ENCODE assay signal across 22 cellular contexts in the genomic region with DNA sequence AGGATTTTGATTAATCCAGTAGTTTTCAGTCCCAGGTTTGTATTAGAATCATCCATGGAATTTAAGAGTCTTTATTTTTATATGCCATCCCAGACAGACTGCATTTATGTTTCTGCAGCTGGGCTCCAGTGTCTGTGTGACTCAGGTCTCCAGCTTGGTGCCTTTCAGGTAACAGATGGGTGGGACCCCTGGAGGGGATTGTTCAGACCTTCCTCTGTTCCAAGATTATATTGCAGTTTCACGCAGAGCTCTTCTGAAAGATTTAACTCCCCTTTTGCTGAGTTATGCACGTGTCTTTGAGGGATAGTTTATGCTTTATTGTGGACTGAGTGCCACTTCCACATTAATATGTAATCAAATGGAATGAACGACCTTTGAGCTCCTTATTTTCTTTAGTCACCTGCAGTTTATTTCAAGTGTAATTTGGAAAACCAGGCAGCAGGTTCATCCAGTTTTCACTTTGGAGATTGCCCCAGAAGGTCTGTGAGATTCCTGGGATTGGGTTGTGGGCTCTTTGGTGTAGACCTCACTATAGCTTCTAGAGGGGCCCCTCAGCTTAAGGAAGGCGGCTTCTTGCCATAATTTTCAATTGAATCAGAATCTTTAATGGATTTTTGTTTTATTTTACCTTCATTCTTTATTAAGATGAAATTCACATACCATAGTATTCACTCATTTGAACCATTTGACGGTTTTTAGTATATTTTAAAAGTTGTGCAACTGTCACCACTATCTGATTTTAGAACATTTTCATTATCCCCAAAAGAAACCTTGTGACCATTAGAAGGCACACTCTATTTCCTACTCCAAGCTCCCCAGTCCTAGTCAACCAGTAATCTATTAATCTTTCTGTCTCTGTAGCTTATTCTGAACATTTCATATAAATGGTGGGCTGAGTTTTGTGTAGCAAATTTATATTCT.
A peak's percentile ranks its signal among the peaks of the same experiment; 100 is the strongest.
DNase-seq lines count a peak whose midpoint lies in the region; ATAC-seq, FAIRE-seq and TF ChIP-seq lines count a peak whose summit lies in the region.
"Had no signal": no experiment of that assay in that cellular context is flagged by ENCODE, and none has a peak within 500 bp of the region (broad histone marks: within the 10 kb centered on the region; RNA-seq: fewer than 3 reads in every experiment).

No MANE protein-coding gene starts in this region.

- no peaks in the 10 kb centered on the region for H4K20me1 ChIP-seq in K562 (replicated peaks; ENCODE audit: control insufficient read depth, insufficient read depth, low read length)

- H3K4me3 ChIP-seq in K562 (no peak overlapping the region), right lobe of liver (no peak overlapping the region), aorta (ENCODE audit: low read length in 2 of 2) (no peak overlapping the region)
- H3K4me3 ChIP-seq: right atrium auricular region, SK-N-MC had no signal

- TF ChIP-seq EP300 in Ishikawa (IDR thresholded peaks at IDR 0.05; ENCODE audit: borderline replicate concordance) (peak; percentile 79), K562 (IDR thresholded peaks at IDR 0.05; ENCODE audit: low read length) (no peak)

- H3K36me3 ChIP-seq in K562 (ENCODE audit: control insufficient read depth, insufficient read depth, low read length) (no peaks in the 10 kb centered on the region), right lobe of liver (peaks cover 0 to 4% (median 0%) of the 10 kb centered on the region in 4 donors), aorta (ENCODE audit: control insufficient read depth in 1 of 2, insufficient read depth in 2 of 2, low read length in 1 of 2) (peaks cover 0 to 3% of the 10 kb centered on the region in 2 donors)

- H3K27me3 ChIP-seq in K562 (ENCODE audit: control insufficient read depth in 2 of 2, insufficient read depth in 2 of 2, low read length in 2 of 2) (peaks cover 25 to 49% of the 10 kb centered on the region in 2 experiments; a peak in 4 of 5 replicates), right lobe of liver (no peaks in the 10 kb centered on the region), aorta (ENCODE audit: control insufficient read depth in 1 of 2, insufficient read depth in 2 of 2, low read length in 1 of 2) (no peaks in the 10 kb centered on the region)
- H3K27me3 ChIP-seq: right atrium auricular region had no signal

- H3K9me3 ChIP-seq in K562 (replicated peaks; ENCODE audit: control insufficient read depth, insufficient read depth, low read depth, low read length) (no peaks in the 10 kb centered on the region), right lobe of liver (no peaks in the 10 kb centered on the region), aorta (ENCODE audit: control insufficient read depth, low read length) (no peaks in the 10 kb centered on the region)
- H3K9me3 ChIP-seq: right atrium auricular region had no signal

- H3K9ac ChIP-seq in K562 (ENCODE audit: insufficient read depth in 1 of 2, low read depth in 2 of 2, low read length in 2 of 2): no peak overlapping the region

- H3K36me3 Mint-ChIP-seq in progenitor cell of endocrine pancreas (ENCODE audit: insufficient read depth) (peaks cover 6% of the 10 kb centered on the region), HFFc6 (ENCODE audit: low read depth) (peaks cover 21% of the 10 kb centered on the region)
- H3K36me3 Mint-ChIP-seq: activated CD4-positive, alpha-beta memory T cell treated with anti-CD3 and anti-CD28 coated beads for 36 hours; CD4-positive, alpha-beta memory T cell had no signal

- 19% methylated on average over 5 of the region's 5 CpGs for WGBS in K562 (ENCODE audit: insufficient coverage, low coverage, missing lambda C conversion rate)
- WGBS in right lobe of liver (ENCODE audit: insufficient coverage, low coverage, low lambda C conversion rate, missing lambda C conversion rate): 56% methylated on average over 5 of the region's 5 CpGs
- 87 to 89% methylated on average over 5 of the region's 5 CpGs for WGBS in aorta, 2 donors

- H3K4me2 ChIP-seq in K562 (ENCODE audit: insufficient read depth, low read length): no peak overlapping the region

- in situ Hi-C loops in K562 (cut with MboI): no loop called here

- TF ChIP-seq CTCF in K562 (IDR thresholded peaks at IDR 0.05 in 2 of 3, conservative IDR thresholded peaks at IDR 0.05 in 1 of 3; ENCODE audit: insufficient read depth in 2 of 3, low read depth in 1 of 3, low read length in 3 of 3): no peak
- TF ChIP-seq CTCF in right lobe of liver (IDR thresholded peaks at IDR 0.05): no peak
- no peak for TF ChIP-seq CTCF in progenitor cell of endocrine pancreas (IDR thresholded peaks at IDR 0.05; ENCODE audit: unreplicated experiment)
- no peak for TF ChIP-seq CTCF in HFFc6 (IDR thresholded peaks at IDR 0.05)

- no peak overlapping the region for H2AFZ ChIP-seq in K562 (ENCODE audit: low read depth, low read length)

- H3K4me1 Mint-ChIP-seq in progenitor cell of endocrine pancreas (ENCODE audit: low read depth) (peaks cover 36% of the 10 kb centered on the region), HFFc6 (ENCODE audit: low read depth) (peaks cover 22% of the 10 kb centered on the region)

- H3K9me3 Mint-ChIP-seq in progenitor cell of endocrine pancreas (ENCODE audit: low read depth) (no peaks in the 10 kb centered on the region), HFFc6 (no peaks in the 10 kb centered on the region)
- H3K9me3 Mint-ChIP-seq: activated CD4-positive, alpha-beta memory T cell treated with anti-CD3 and anti-CD28 coated beads for 36 hours; CD4-positive, alpha-beta memory T cell; T-helper 2 cell treated with Interferon-gamma antibody and Interleukin-4, amounts not matched to agents 5 μg/mL and 100 μg/mL, for 36 hours had no signal

- H3K79me2 ChIP-seq in K562 (ENCODE audit: control insufficient read depth, insufficient read depth, low read length): no peaks in the 10 kb centered on the region

- ATAC-seq in K562 (no peak), right lobe of liver (peak; percentile 54 to 75 (median 68)), aorta (ENCODE audit: low FRiP score) (no peak)

- no peak for DNase-seq in K562 (ENCODE audit: extremely low read depth in 1 of 4, low spot score in 3 of 4)
- no peak for DNase-seq in right lobe of liver
- no peak for DNase-seq in progenitor cell of endocrine pancreas (ENCODE audit: low spot score, unreplicated experiment)
- DNase-seq in stimulated activated naive CD4-positive, alpha-beta T cell treated with Interleukin-2 at 50 U/mL for 16 hours (lab: John Stamatoyannopoulos, UW): no peak
- no peak for DNase-seq in HFFc6
- no peak for DNase-seq in aorta
- DNase-seq in COR-L47 (lab: John Stamatoyannopoulos, UW): no peak
- DNase-seq: activated CD4-positive, alpha-beta memory T cell treated with anti-CD3 and anti-CD28 coated beads for 36 hours; activated naive CD4-positive, alpha-beta T cell; anterior cingulate cortex; CD4-positive, alpha-beta memory T cell; cerebellar nuclear complex; effector CD8-positive, alpha-beta T cell; GOT3; KG1; left cardiac atrium; NK-92 treated with Interleukin-12 subunit alpha and Interleukin-12 subunit beta, amount 100 ng/mL, for 24 hours had no signal

- no peaks in the 10 kb centered on the region for H3K27me3 Mint-ChIP-seq in progenitor cell of endocrine pancreas
- H3K27me3 Mint-ChIP-seq in HFFc6 (ENCODE audit: insufficient read depth): no peaks in the 10 kb centered on the region

- TF ChIP-seq POLR2A in K562 (conservative IDR thresholded peaks at IDR 0.05) (no peak), right lobe of liver (IDR thresholded peaks at IDR 0.05) (no peak)

- CTCF ChIA-PET in K562 (lab: Yijun Ruan, JAX; ENCODE audit: low intra/inter-chr PET ratio): interaction anchor here (0.6 to 0.7 kb wide), 2 partner anchors 25 to 203 kb away, joined by 6 to 7 read pairs; no protein-coding TSS in a partner anchor

- H3K4me3 Mint-ChIP-seq in progenitor cell of endocrine pancreas (ENCODE audit: low read depth) (no peak overlapping the region), HFFc6 (no peak overlapping the region)
- H3K4me3 Mint-ChIP-seq: activated CD4-positive, alpha-beta memory T cell treated with anti-CD3 and anti-CD28 coated beads for 36 hours; CD4-positive, alpha-beta memory T cell; T-helper 2 cell treated with Interferon-gamma antibody and Interleukin-4, amounts not matched to agents 5 μg/mL and 100 μg/mL, for 36 hours had no signal

- intact Hi-C loops in K562 (cut with micrococcal nuclease): no loop called here
- intact Hi-C loops in right lobe of liver (cut with DNase I): no loop called here
- intact Hi-C loops in aorta (cut with DNase I): no loop called here

- H3K27ac ChIP-seq in K562 (ENCODE audit: extremely low read depth, low read depth, low read length): no peak overlapping the region
- H3K27ac ChIP-seq in right lobe of liver: peak overlapping the region in 1 of 3 donors; percentile 41
- H3K27ac ChIP-seq in aorta (ENCODE audit: low read depth in 1 of 2, low read length in 2 of 2): no peak overlapping the region
- H3K27ac ChIP-seq: right atrium auricular region, SK-N-MC had no signal

- TF ChIP-seq RAD21 in Ishikawa (IDR thresholded peaks at IDR 0.05; ENCODE audit: low read depth): no peak
- TF ChIP-seq RAD21 in K562 (CRISPR knock-in tag; conservative IDR thresholded peaks at IDR 0.05 in 1 of 2, IDR thresholded peaks at IDR 0.05 in 1 of 2): no peak

- FAIRE-seq in K562 (lab: Jason Lieb, UNC): no peak
- FAIRE-seq: RCC 7860 had no signal

- no peaks in the 10 kb centered on the region for H3K9me1 ChIP-seq in K562 (ENCODE audit: control insufficient read depth, insufficient read depth, low read length)

- POLR2A ChIA-PET in K562 (lab: Yijun Ruan, JAX): interaction anchor here (0.6 to 7.5 kb wide), 11 partner anchors 11 to 305 kb away, joined by 3 to 48 read pairs (median 4); no protein-coding TSS in a partner anchor

- H3K27ac Mint-ChIP-seq in progenitor cell of endocrine pancreas: peak overlapping the region; percentile 55
- H3K27ac Mint-ChIP-seq in HFFc6: no peak overlapping the region
- H3K27ac Mint-ChIP-seq: activated CD4-positive, alpha-beta memory T cell treated with anti-CD3 and anti-CD28 coated beads for 36 hours; CD4-positive, alpha-beta memory T cell; T-helper 2 cell treated with Interferon-gamma antibody and Interleukin-4, amounts not matched to agents 5 μg/mL and 100 μg/mL, for 36 hours had no signal

- peaks cover 8 to 12% of the 10 kb centered on the region in 2 experiments; a peak in 4 of 5 replicates for H3K4me1 ChIP-seq in K562 (replicated peaks in 1 of 2; ENCODE audit: control insufficient read depth in 2 of 2, insufficient read depth in 2 of 2, low read length in 2 of 2)
- H3K4me1 ChIP-seq in right lobe of liver: peaks cover 3 to 43% (median 21%) of the 10 kb centered on the region in 4 donors
- no peaks in the 10 kb centered on the region for H3K4me1 ChIP-seq in aorta (ENCODE audit: control insufficient read depth in 1 of 2, insufficient read depth in 2 of 2, low read length in 2 of 2)

- BruUV-seq in K562 (replicated peaks; lab: Mats Ljungman, UMichigan): no TSS peak

TF ChIP-seq in Ishikawa, 13 proteins besides CTCF, POLR2A, EP300 and RAD21 (continues in another document):
- TF ChIP-seq, protein P1, sequence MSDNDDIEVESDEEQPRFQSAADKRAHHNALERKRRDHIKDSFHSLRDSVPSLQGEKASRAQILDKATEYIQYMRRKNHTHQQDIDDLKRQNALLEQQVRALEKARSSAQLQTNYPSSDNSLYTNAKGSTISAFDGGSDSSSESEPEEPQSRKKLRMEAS (IDR thresholded peaks at IDR 0.05): no peak

TF ChIP-seq in K562, 482 proteins besides CTCF, POLR2A, EP300 and RAD21 (continues in another document):
- TF ChIP-seq BACH1 (tag; IDR thresholded peaks at IDR 0.05) (0 out of 2 replicates have a peak, but pooled peaks have one; percentile 26), PYGO2 (tag; IDR thresholded peaks at IDR 0.05) (no peak), ZNF780A (CRISPR knock-in tag; IDR thresholded peaks at IDR 0.05) (no peak)

Comparison
In these comparisons a context has a peak if more than half of its experiments do, and no peak if none do; other contexts are left out.
1. ATAC-seq: peak in right lobe of liver (4 of 4); none in K562 (single experiment) and aorta (single experiment).